Comparison of ENCODE assay signal across 19 cellular contexts in genomic region chr4:180641495-180641894, GRCh38.
DNase-seq lines count a peak whose midpoint lies in the region; FAIRE-seq and TF ChIP-seq lines count a peak whose summit lies in the region.
"Had no signal": no experiment of that assay in that cellular context is flagged by ENCODE, and none has a peak within 500 bp of the region (broad histone marks: within the 10 kb centered on the region; RNA-seq: fewer than 3 reads in every experiment).

No MANE protein-coding gene starts in this region.

- H3K4me1 Mint-ChIP-seq in chondrocyte (ENCODE audit: low read depth) (no peaks in the 10 kb centered on the region), H9 (peaks cover 14 to 21% of the 10 kb centered on the region in 2 experiments)
- H3K4me1 Mint-ChIP-seq: CD8-positive, alpha-beta memory T cell had no signal

- no peak overlapping the region for H2BK5ac ChIP-seq in H9 (ENCODE audit: insufficient read length, low read length)

- no peak overlapping the region for H3K4ac ChIP-seq in H9 (ENCODE audit: low read depth, low read length)

- no peaks in the 10 kb centered on the region for H3K9me3 Mint-ChIP-seq in chondrocyte (ENCODE audit: low read depth)
- H3K9me3 Mint-ChIP-seq in H9, result no peaks in the 10 kb centered on the region; a peak in 1 of 5 replicates

- no peaks in the 10 kb centered on the region for H3K9me3 ChIP-seq in H9 (ENCODE audit: control insufficient read depth, low read depth, low read length)
- H3K9me3 ChIP-seq: BLaER1, Peyer's patch had no signal

- no peaks in the 10 kb centered on the region for H4K20me1 ChIP-seq in H9 (ENCODE audit: control insufficient read depth, insufficient read depth, insufficient read length)
- H4K20me1 ChIP-seq: BLaER1 had no signal

- H2AFZ ChIP-seq in H9 (ENCODE audit: low read length), result no peak overlapping the region

- no peak overlapping the region for H2BK15ac ChIP-seq in H9 (ENCODE audit: low read depth, low read length)

- H3K23me2 ChIP-seq in H9 (ENCODE audit: insufficient read length, low read depth, low read length, poor library complexity, severe bottlenecking), result no peaks in the 10 kb centered on the region

- no peaks in the 10 kb centered on the region; the same call in 1 of the 2 replicates for H3K4me1 ChIP-seq in H9 (ENCODE audit: insufficient read depth, low read length)
- H3K4me1 ChIP-seq: BLaER1, Peyer's patch had no signal

- TF ChIP-seq CTCF in D721Med (IDR thresholded peaks at IDR 0.05; ENCODE audit: insufficient read depth, missing control alignments), result peak; percentile 19
- peak; percentile 54 for TF ChIP-seq CTCF in chondrocyte (IDR thresholded peaks at IDR 0.05)
- no peak for TF ChIP-seq CTCF in H9 (conservative IDR thresholded peaks at IDR 0.05)

- WGBS in H9 (ENCODE audit: extremely low coverage, insufficient read length, low lambda C conversion rate), result 100% methylated on average over 2 of the region's 4 CpGs

- H3K27ac Mint-ChIP-seq in chondrocyte (ENCODE audit: unreplicated experiment), result no peak overlapping the region
- no peak overlapping the region for H3K27ac Mint-ChIP-seq in H9
- H3K27ac Mint-ChIP-seq: CD8-positive, alpha-beta memory T cell had no signal

- intact Hi-C loops in posterior cingulate gyrus (cut with DNase I), result no loop called here

- H3K4me3 Mint-ChIP-seq in chondrocyte (ENCODE audit: unreplicated experiment), result no peak overlapping the region
- H3K4me3 Mint-ChIP-seq in H9, result no peak overlapping the region
- H3K4me3 Mint-ChIP-seq: CD8-positive, alpha-beta memory T cell had no signal

- H2BK12ac ChIP-seq in H9 (ENCODE audit: insufficient read length, low read depth, low read length), result no peak overlapping the region

- H2BK120ac ChIP-seq in H9 (ENCODE audit: low read depth, low read length, poor library complexity, severe bottlenecking), result no peak overlapping the region

- H3K18ac ChIP-seq in H9 (ENCODE audit: insufficient read length, low read depth, low read length), result no peak overlapping the region

- H4K5ac ChIP-seq in H9 (ENCODE audit: insufficient read length, low read depth, low read length), result no peak overlapping the region

- DNase-seq in Ammon's horn (ENCODE audit: low spot score) (peak; percentile 13), D721Med (ENCODE audit: insufficient read length, low spot score) (no peak), NCI-H69 (lab: John Stamatoyannopoulos, UW) (peak; percentile 26), chondrocyte (ENCODE audit: low spot score) (no peak), H9 (no peak), posterior cingulate gyrus (no peak), KG1 (lab: John Stamatoyannopoulos, UW) (no peak)
- DNase-seq: CD8-positive, alpha-beta memory T cell; DMS79 treated with DMSO at 0.1 percent for 48 hours; HCEC 1CT; KBM-7; MM.1S; NCI-H187; NCI-H446; Peyer's patch; Right ventricle myocardium superior; T-helper 2 cell had no signal

- H3K4me2 ChIP-seq in H9 (ENCODE audit: insufficient read depth, insufficient read length, low read length), result no peak overlapping the region
- H3K4me2 ChIP-seq: BLaER1 had no signal

- H3K36me3 Mint-ChIP-seq in chondrocyte (ENCODE audit: low read depth), result no peaks in the 10 kb centered on the region
- no peaks in the 10 kb centered on the region for H3K36me3 Mint-ChIP-seq in H9 (ENCODE audit: insufficient read depth in 1 of 3, low read depth in 3 of 3)
- H3K36me3 Mint-ChIP-seq: CD8-positive, alpha-beta memory T cell had no signal

- H3K79me1 ChIP-seq in H9 (ENCODE audit: insufficient read depth, low read depth, low read length, poor library complexity, severe bottlenecking), result no peaks in the 10 kb centered on the region

- H3K27me3 Mint-ChIP-seq in chondrocyte (ENCODE audit: low read depth), result peaks cover 3% of the 10 kb centered on the region
- H3K27me3 Mint-ChIP-seq in H9 (ENCODE audit: low read depth), result no peaks in the 10 kb centered on the region
- H3K27me3 Mint-ChIP-seq: CD8-positive, alpha-beta memory T cell had no signal

- no peak overlapping the region for H2BK20ac ChIP-seq in H9 (ENCODE audit: low read depth, low read length, poor library complexity, severe bottlenecking)

- no peak overlapping the region for H2AK5ac ChIP-seq in H9 (ENCODE audit: insufficient read length, low read length)

- no peak overlapping the region for H3K27ac ChIP-seq in H9 (ENCODE audit: insufficient read length, low read depth, low read length)
- H3K27ac ChIP-seq: BLaER1, HL-60, Peyer's patch had no signal

- no peaks in the 10 kb centered on the region for H3K27me3 ChIP-seq in H9 (ENCODE audit: insufficient read depth, low read length)
- H3K27me3 ChIP-seq: BLaER1, Peyer's patch had no signal

- no peak overlapping the region for H3K23ac ChIP-seq in H9 (ENCODE audit: insufficient read length, low read depth, low read length)

- H3T11ph ChIP-seq in H9 (ENCODE audit: low read length), result no peak overlapping the region

- H3K79me2 ChIP-seq in H9 (ENCODE audit: insufficient read depth, low read length), result no peaks in the 10 kb centered on the region

- no peak overlapping the region for H3K9ac ChIP-seq in H9 (ENCODE audit: extremely low read depth, insufficient read length, low read length)
- H3K9ac ChIP-seq: BLaER1 had no signal

- no peak for FAIRE-seq in D721Med (lab: Jason Lieb, UNC)

- no peak overlapping the region for H3K14ac ChIP-seq in H9 (ENCODE audit: insufficient read depth, low read length)

- no peak overlapping the region for H4K91ac ChIP-seq in H9 (ENCODE audit: insufficient read length, low read depth, low read length)

- no peak overlapping the region for H3K56ac ChIP-seq in H9 (ENCODE audit: insufficient read length, low read depth, low read length)

- no peak overlapping the region for H4K8ac ChIP-seq in H9 (replicated peaks; ENCODE audit: insufficient read length, low read depth, low read length)

Comparison
In these comparisons a context has a peak if more than half of its experiments do, and no peak if none do; other contexts are left out.
1. DNase-seq: peak in Ammon's horn (single experiment) and NCI-H69 (single experiment); none in D721Med (single experiment), chondrocyte (single experiment), H9 (single experiment), posterior cingulate gyrus (0 of 10) and KG1 (single experiment).